8 cellular contexts compared by ENCODE assay signal in the genomic region with DNA sequence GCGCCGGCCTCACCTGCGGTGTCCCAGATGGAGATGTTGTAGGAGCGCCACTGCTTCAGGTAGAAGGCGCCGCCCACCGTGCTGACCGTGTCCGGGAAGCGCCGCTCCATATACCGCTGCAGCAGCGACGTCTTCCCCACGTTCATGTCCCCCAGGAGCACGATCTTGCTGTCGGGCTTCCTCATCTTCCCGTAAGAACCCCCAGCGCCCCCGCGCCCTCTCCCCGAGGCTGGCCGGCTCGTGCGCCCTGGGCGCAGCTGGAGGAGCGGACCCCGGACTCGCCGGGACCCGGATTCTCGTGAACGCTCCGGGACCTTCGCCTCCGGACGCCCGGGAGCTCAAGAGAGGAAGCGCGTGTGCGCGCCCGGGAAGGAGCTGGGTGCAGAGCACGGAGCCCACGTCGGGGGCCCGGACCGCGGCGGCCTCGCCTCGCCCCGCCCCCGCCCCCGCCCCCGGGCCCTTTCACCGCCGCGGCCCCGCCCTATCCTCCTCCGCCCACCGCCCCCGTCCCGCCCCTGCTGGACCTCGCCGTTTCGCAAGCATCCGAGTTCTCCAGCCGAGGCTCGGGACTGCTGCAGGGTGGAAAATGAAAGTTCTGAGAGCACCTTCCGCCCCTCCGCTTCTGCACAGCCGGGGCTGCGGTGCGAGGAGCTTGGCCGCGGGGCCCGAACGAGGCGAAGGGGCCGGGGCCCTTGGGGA. TPM values are rescaled to one million over a fixed set of nuclear protein-coding genes. Genes with fewer than 3 reads are reported as not detected.
A peak's percentile ranks its signal among the peaks of the same experiment; 100 is the strongest.
DNase-seq lines count a peak whose midpoint lies in the region; ATAC-seq and TF ChIP-seq lines count a peak whose summit lies in the region.

A gene with protein sequence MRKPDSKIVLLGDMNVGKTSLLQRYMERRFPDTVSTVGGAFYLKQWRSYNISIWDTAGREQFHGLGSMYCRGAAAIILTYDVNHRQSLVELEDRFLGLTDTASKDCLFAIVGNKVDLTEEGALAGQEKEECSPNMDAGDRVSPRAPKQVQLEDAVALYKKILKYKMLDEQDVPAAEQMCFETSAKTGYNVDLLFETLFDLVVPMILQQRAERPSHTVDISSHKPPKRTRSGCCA (minus strand): TSS at position 388 of the 699 bp plus-strand sequence. CDS start 203 bp downstream, at position 185.

- TF ChIP-seq CTCF in Peyer's patch (IDR thresholded peaks at IDR 0.05) (no peak), fibroblast of mammary gland (conservative IDR thresholded peaks at IDR 0.05; ENCODE audit: control insufficient read depth, insufficient read depth, low read depth, low read length) (no peak), nephron (IDR thresholded peaks at IDR 0.05; ENCODE audit: unreplicated experiment in 3 of 3) (no peak)

- peaks cover 9% of the 10 kb centered on the region for H3K27me3 ChIP-seq in CD4-positive, CD25-positive, alpha-beta regulatory T cell (ENCODE audit: control insufficient read depth, insufficient read depth, low read length)
- H3K27me3 ChIP-seq in Peyer's patch, result no peaks in the 10 kb centered on the region

- peak; percentile 80 to 87 for TF ChIP-seq POLR2A in Peyer's patch (IDR thresholded peaks at IDR 0.05)

- ATAC-seq in CD4-positive, CD25-positive, alpha-beta regulatory T cell (ENCODE audit: low read depth in 2 of 2), result peak; percentile 62 to 63
- ATAC-seq in GM19328 (IDR thresholded peaks at IDR 0.05; ENCODE audit: unreplicated experiment) (peak; percentile 66), HG03442 (IDR thresholded peaks at IDR 0.05; ENCODE audit: unreplicated experiment) (peak; percentile 65)
- ATAC-seq in stimulated activated naive CD8-positive, alpha-beta T cell treated with anti-CD3 and anti-CD28 coated beads, Interleukin-15, Interleukin-2, amounts not matched to agents 100 U/mL and 50 U/mL, for 24 hours, result peak; percentile 82

- no peaks in the 10 kb centered on the region for H3K9me3 ChIP-seq in CD4-positive, CD25-positive, alpha-beta regulatory T cell (ENCODE audit: control insufficient read depth in 2 of 2, low read length in 2 of 2)
- no peaks in the 10 kb centered on the region for H3K9me3 ChIP-seq in Peyer's patch

- H3K4me3 ChIP-seq in CD4-positive, CD25-positive, alpha-beta regulatory T cell (ENCODE audit: low read depth, low read length), result peak within 1 kb of the TSS; percentile 81
- H3K4me3 ChIP-seq in Peyer's patch, result peak within 1 kb of the TSS; percentile 52 to 81 (median 66)
- H3K4me3 ChIP-seq in fibroblast of mammary gland (ENCODE audit: control insufficient read depth, low read depth, low read length), result peak within 1 kb of the TSS; percentile 82

- H3K36me3 ChIP-seq in CD4-positive, CD25-positive, alpha-beta regulatory T cell (ENCODE audit: control insufficient read depth, insufficient read depth, low read length), result no peaks in the 10 kb centered on the region
- peaks cover 0 to 8% (median 0%) of the 10 kb centered on the region in 3 donors for H3K36me3 ChIP-seq in Peyer's patch

- peak within 1 kb of the TSS; percentile 87 to 99 (median 98) for H3K4me3 Mint-ChIP-seq in CD4-positive, CD25-positive, alpha-beta regulatory T cell
- peak within 1 kb of the TSS; percentile 93 to 97 (median 96) for H3K4me3 Mint-ChIP-seq in nephron

- peaks cover 0 to 28% (median 19%) of the 10 kb centered on the region in 4 donors for H3K4me1 Mint-ChIP-seq in CD4-positive, CD25-positive, alpha-beta regulatory T cell
- peaks cover 18% of the 10 kb centered on the region for H3K4me1 Mint-ChIP-seq in nephron

- H3K27me3 Mint-ChIP-seq in CD4-positive, CD25-positive, alpha-beta regulatory T cell, result peaks cover 52% of the 10 kb centered on the region
- peaks cover 47% of the 10 kb centered on the region for H3K27me3 Mint-ChIP-seq in nephron (ENCODE audit: low read depth)

- H3K27ac Mint-ChIP-seq in CD4-positive, CD25-positive, alpha-beta regulatory T cell, result peak within 1 kb of the TSS; percentile 76 to 88 (median 88)
- H3K27ac Mint-ChIP-seq in nephron, result peak within 1 kb of the TSS; percentile 8 to 76 (median 33)

- no peaks in the 10 kb centered on the region for H3K36me3 Mint-ChIP-seq in CD4-positive, CD25-positive, alpha-beta regulatory T cell
- H3K36me3 Mint-ChIP-seq in nephron (ENCODE audit: low read depth), result peaks cover 8% of the 10 kb centered on the region

- no peaks in the 10 kb centered on the region for H3K9me3 Mint-ChIP-seq in CD4-positive, CD25-positive, alpha-beta regulatory T cell
- peaks cover 13% of the 10 kb centered on the region for H3K9me3 Mint-ChIP-seq in nephron

- DNase-seq in CD4-positive, CD25-positive, alpha-beta regulatory T cell, result peak; percentile 37 to 66 (median 41)
- DNase-seq in Peyer's patch (peak; percentile 81 to 95 (median 93)), fibroblast of mammary gland (ENCODE audit: low read depth) (peak; percentile 71)
- peak; percentile 29 to 30 for DNase-seq in activated T-helper 1 cell treated with anti-CD3 and anti-CD28 coated beads, Interleukin-2, amount 50 U/mL, for 16 hours (ENCODE audit: low read depth in 1 of 2, low spot score in 1 of 2)
- DNase-seq in stimulated activated naive CD8-positive, alpha-beta T cell treated with anti-CD3 and anti-CD28 coated beads, Interleukin-15, Interleukin-2, amounts not matched to agents 100 U/mL and 50 U/mL, for 24 hours, result peak; percentile 68

- H3K27ac ChIP-seq in CD4-positive, CD25-positive, alpha-beta regulatory T cell (ENCODE audit: insufficient read depth, low read length, poor library complexity, severe bottlenecking), result peak within 1 kb of the TSS; percentile 18
- H3K27ac ChIP-seq in Peyer's patch, result peak within 1 kb of the TSS; percentile 80 to 95 (median 88)

- H3K4me1 ChIP-seq in CD4-positive, CD25-positive, alpha-beta regulatory T cell (ENCODE audit: control insufficient read depth, insufficient read depth, low read length, poor library complexity, severe bottlenecking), result peaks cover 18% of the 10 kb centered on the region
- peaks cover 0 to 41% (median 4%) of the 10 kb centered on the region in 4 donors for H3K4me1 ChIP-seq in Peyer's patch

RNA-seq across cellular contexts. Expression of the gene that starts here (rescaled TPM):
- not detected for total RNA-seq in CD4-positive, CD25-positive, alpha-beta regulatory T cell
- 1 to 10 TPM; 1.2 to 4.7 (median 2.4) TPM for polyA plus RNA-seq in CD4-positive, CD25-positive, alpha-beta regulatory T cell
- 10 to 100 TPM; 15.7 to 69.1 (median 62.2) TPM for total RNA-seq in Peyer's patch

Comparison
In these comparisons a context has a peak if more than half of its experiments do, and no peak if none do; other contexts are left out.
1. Peak in every context shown above with its lines: DNase-seq, ATAC-seq, H3K4me3 ChIP-seq and H3K27ac ChIP-seq.
2. RNA of the gene that starts here (total RNA-seq): 15.7 to 69.1 TPM in Peyer's patch; not detected in CD4-positive, CD25-positive, alpha-beta regulatory T cell (single experiment); every median in the first group is over 10 times any median in the second.
3. DNase-seq: peak in every context shown above with its lines; median percentile 93 in Peyer's patch; 71 in fibroblast of mammary gland; 68 in stimulated activated naive CD8-positive, alpha-beta T cell treated with anti-CD3 and anti-CD28 coated beads, Interleukin-15, Interleukin-2, amounts not matched to agents 100 U/mL and 50 U/mL, for 24 hours; 41 in CD4-positive, CD25-positive, alpha-beta regulatory T cell; 30 in activated T-helper 1 cell treated with anti-CD3 and anti-CD28 coated beads, Interleukin-2, amount 50 U/mL, for 16 hours.